10 cellular contexts compared by ENCODE assay signal in genomic region chr5:78886650-78887230, GRCh38.
DNase-seq lines count a peak whose midpoint lies in the region; ATAC-seq and TF ChIP-seq lines count a peak whose summit lies in the region.
"Had no signal": no experiment of that assay in that cellular context is flagged by ENCODE, and none has a peak within 500 bp of the region (broad histone marks: within the 10 kb centered on the region; RNA-seq: fewer than 3 reads in every experiment).

No MANE protein-coding gene starts in this region.

- H3K27me3 ChIP-seq in WERI-Rb-1 (ENCODE audit: insufficient read depth, low read depth, severe bottlenecking) (no peaks in the 10 kb centered on the region), testis (no peaks in the 10 kb centered on the region)
- H3K27me3 ChIP-seq: uterus had no signal

- H3K27ac ChIP-seq in WERI-Rb-1 (no peak overlapping the region), testis (no peak overlapping the region)
- H3K27ac ChIP-seq: HL-60, uterus had no signal

- WGBS in testis, 2 donors: 84 to 86% methylated on average over 2 of the region's 2 CpGs

- H3K9me3 ChIP-seq in WERI-Rb-1 (ENCODE audit: severe bottlenecking) (no peaks in the 10 kb centered on the region), testis (no peaks in the 10 kb centered on the region)
- H3K9me3 ChIP-seq: uterus had no signal

- in situ Hi-C loops in GM13977 (cut with MboI; ENCODE audit: low pct_unique_long_range_greater_than_20kb, low sequenced_read_pairs, unreplicated experiment): no loop called here

- H3K4me1 ChIP-seq in testis: no peaks in the 10 kb centered on the region
- H3K4me1 ChIP-seq: uterus had no signal

- TF ChIP-seq CTCF in GM13977 (IDR thresholded peaks at IDR 0.05; ENCODE audit: extremely low read depth, insufficient read depth, missing control alignments) (peak; percentile 54), WERI-Rb-1 (IDR thresholded peaks at IDR 0.05; ENCODE audit: low read depth, low read length) (0 out of 2 replicates have a peak, but pooled peaks have one; percentile 5), testis (IDR thresholded peaks at IDR 0.05) (peak in 1 of 3 experiments; percentile 62)

- DNase-seq in AML-193 (lab: John Stamatoyannopoulos, UW): peak; percentile 23 to 30
- DNase-seq in GM13977 (ENCODE audit: low spot score): no peak
- no peak for DNase-seq in WERI-Rb-1
- DNase-seq in kidney tubule cell (ENCODE audit: low spot score): peak; percentile 18
- DNase-seq in NCI-H526 (lab: John Stamatoyannopoulos, UW): no peak
- no peak for DNase-seq in mucosa of gallbladder (ENCODE audit: low spot score)
- no peak for DNase-seq in testis
- DNase-seq: uterus had no signal

- ATAC-seq in GM18867 (IDR thresholded peaks at IDR 0.05; ENCODE audit: unreplicated experiment): no peak

- intact Hi-C loops in testis (cut with DNase I; ENCODE audit: low total_unique reads): no loop called here

- H3K36me3 ChIP-seq in WERI-Rb-1 (no peaks in the 10 kb centered on the region), testis (ENCODE audit: low read depth, missing control alignments) (no peaks in the 10 kb centered on the region)
- H3K36me3 ChIP-seq: uterus had no signal

- no peak overlapping the region for H3K4me3 ChIP-seq in WERI-Rb-1 (ENCODE audit: low read depth, low read length)
- no peak overlapping the region for H3K4me3 ChIP-seq in testis
- H3K4me3 ChIP-seq: uterus had no signal

- no peak for TF ChIP-seq POLR2A in testis (IDR thresholded peaks at IDR 0.05)

Comparison
In these comparisons a context has a peak if more than half of its experiments do, and no peak if none do; other contexts are left out.
1. DNase-seq: peak in AML-193 (2 of 2) and kidney tubule cell (single experiment); none in GM13977 (single experiment), WERI-Rb-1 (single experiment), NCI-H526 (0 of 2), mucosa of gallbladder (single experiment) and testis (single experiment).